15 cellular contexts compared by ENCODE assay signal in the genomic region with DNA sequence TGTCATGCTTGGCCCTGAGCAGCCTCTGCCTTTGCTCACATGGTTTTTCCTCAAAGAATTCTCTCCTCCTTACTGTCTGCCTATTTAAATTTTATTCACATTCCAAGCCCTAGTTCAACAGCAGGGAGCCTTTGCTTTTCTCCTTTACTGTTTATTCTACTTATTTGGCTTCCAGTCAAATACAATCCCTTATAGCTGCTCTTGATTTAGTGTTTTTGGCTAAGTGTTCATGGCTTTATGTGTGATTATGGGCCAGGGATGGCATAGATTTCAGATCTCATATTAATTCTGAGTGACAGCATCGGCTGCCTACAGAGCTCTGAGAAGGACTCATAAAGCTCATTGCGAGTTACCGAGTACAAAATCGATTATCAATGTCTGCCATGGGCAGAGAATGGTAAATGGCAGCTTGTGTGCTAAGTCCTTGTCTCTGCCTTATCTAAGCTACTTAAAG.
DNase-seq lines count a peak whose midpoint lies in the region; ATAC-seq, FAIRE-seq and TF ChIP-seq lines count a peak whose summit lies in the region.
"Had no signal": no experiment of that assay in that cellular context is flagged by ENCODE, and none has a peak within 500 bp of the region (broad histone marks: within the 10 kb centered on the region; RNA-seq: fewer than 3 reads in every experiment).

No MANE protein-coding gene starts in this region.

- H3K23ac ChIP-seq in neuronal stem cell (ENCODE audit: low read depth, low read length, poor library complexity), result no peak overlapping the region

- peak overlapping the region; percentile 79 for H3K27ac Mint-ChIP-seq in activated CD4-positive, alpha-beta T cell treated with anti-CD3 and anti-CD28 coated beads, Interleukin-2, amount 10 ng/mL, durations not matched to agents 24 days and 14 days

- no peak for DNase-seq in activated CD4-positive, alpha-beta T cell treated with anti-CD3 and anti-CD28 coated beads, Interleukin-2, amount 10 ng/mL, durations not matched to agents 24 days and 14 days
- DNase-seq in activated CD4-positive, alpha-beta T cell treated with anti-CD3 and anti-CD28 coated beads for 1 hour, result no peak
- DNase-seq in NCI-H446 treated with DMSO at 0.1 percent for 48 hours (lab: John Stamatoyannopoulos, UW) (peak; percentile 88), GM12878 (ENCODE audit: low read depth, low spot score) (no peak), neuronal stem cell (ENCODE audit: low spot score) (no peak), NCI-H774 (lab: John Stamatoyannopoulos, UW) (no peak), pancreas (no peak), C1 segment of cervical spinal cord (lab: John Stamatoyannopoulos, UW) (no peak)
- DNase-seq: activated naive CD4-positive, alpha-beta T cell treated with Interleukin-2 at 50 U/mL for 16 hours; effector CD8-positive, alpha-beta T cell; EL; mammary epithelial cell; NCI-H146; Peyer's patch had no signal

- no peaks in the 10 kb centered on the region for H4K20me1 ChIP-seq in GM12878 (ENCODE audit: control insufficient read depth, insufficient read depth)

- RAD21 ChIA-PET in GM12878 (lab: Charles Lee; ENCODE audit: unreplicated experiment), result interaction anchor here (0.8 to 14.6 kb wide), 22 partner anchors 6 to 186 kb away, joined by 3 to 215 read pairs (median 8); partner anchors contain the start of gene TLK1

- no TSS peak for BruUV-seq in GM12878 (replicated peaks; lab: Mats Ljungman, UMichigan)

- no peak for TF ChIP-seq EP300 in GM12878 (IDR thresholded peaks at IDR 0.05; ENCODE audit: borderline replicate concordance in 1 of 2, control insufficient read depth in 1 of 2, low read depth in 2 of 2, low read length in 2 of 2)

- TF ChIP-seq POLR2A in GM12878 (IDR thresholded peaks at IDR 0.05; ENCODE audit: low read depth, low read length), result no peak

- no peak overlapping the region for H2BK120ac ChIP-seq in neuronal stem cell (ENCODE audit: low read depth, low read length)

- CTCF ChIA-PET in GM12878 (lab: Yijun Ruan, JAX), result interaction anchor here (0.6 to 4.9 kb wide), 13 partner anchors 8 to 93 kb away, joined by 3 to 35 read pairs (median 3); no protein-coding TSS in a partner anchor

- peaks cover 47% of the 10 kb centered on the region for H3K4me1 ChIP-seq in GM12878 (ENCODE audit: control insufficient read depth, insufficient read depth, low read length)
- H3K4me1 ChIP-seq in neuronal stem cell (ENCODE audit: control insufficient read depth in 2 of 2, insufficient read depth in 1 of 2, low read depth in 1 of 2, low read length in 2 of 2), result peaks cover 5 to 14% of the 10 kb centered on the region in 2 donors
- H3K4me1 ChIP-seq in pancreas, result no peaks in the 10 kb centered on the region
- H3K4me1 ChIP-seq: Peyer's patch had no signal

- in situ Hi-C loops in GM12878 (cut with MboI), result no loop called here

- H3K36me3 ChIP-seq in GM12878 (ENCODE audit: control insufficient read depth in 2 of 2, insufficient read depth in 2 of 2, low read length in 1 of 2), result peaks cover 0 to 3% of the 10 kb centered on the region in 2 experiments; a peak in 1 of 4 replicates
- H3K36me3 ChIP-seq in neuronal stem cell (replicated peaks in 1 of 2; ENCODE audit: control insufficient read depth in 2 of 2, insufficient read depth in 2 of 2, low read length in 2 of 2), result peaks cover 0 to 10% of the 10 kb centered on the region in 2 donors
- H3K36me3 ChIP-seq in pancreas, result no peaks in the 10 kb centered on the region
- H3K36me3 ChIP-seq: Peyer's patch, thoracic aorta had no signal

- TF ChIP-seq CTCF in GM12878 (IDR thresholded peaks at IDR 0.05 in 2 of 3, conservative IDR thresholded peaks at IDR 0.05 in 1 of 3; ENCODE audit: control insufficient read depth in 2 of 3, extremely low read depth in 1 of 3, insufficient read depth in 1 of 3, low read depth in 3 of 3, low read length in 3 of 3) (no peak), pancreas (IDR thresholded peaks at IDR 0.05) (no peak)

- H3K4me3 Mint-ChIP-seq in activated CD4-positive, alpha-beta T cell treated with anti-CD3 and anti-CD28 coated beads, Interleukin-2, amount 10 ng/mL, durations not matched to agents 24 days and 14 days, result peak overlapping the region; percentile 7

- no peaks in the 10 kb centered on the region for H3K27me3 Mint-ChIP-seq in activated CD4-positive, alpha-beta T cell treated with anti-CD3 and anti-CD28 coated beads, Interleukin-2, amount 10 ng/mL, durations not matched to agents 24 days and 14 days

- H3K9ac ChIP-seq in GM12878 (ENCODE audit: control insufficient read depth, insufficient read depth, low read length) (peak overlapping the region; percentile 19), neuronal stem cell (ENCODE audit: low read depth, low read length, poor library complexity) (no peak overlapping the region)

- H3K18ac ChIP-seq in neuronal stem cell (ENCODE audit: low read length), result no peak overlapping the region

- no peaks in the 10 kb centered on the region for H3K27me3 ChIP-seq in GM12878 (replicated peaks in 1 of 2; ENCODE audit: control insufficient read depth in 2 of 2, insufficient read depth in 2 of 2, low read length in 1 of 2)
- H3K27me3 ChIP-seq in neuronal stem cell (ENCODE audit: control insufficient read depth in 3 of 3, insufficient read depth in 3 of 3, low read depth in 1 of 3, low read length in 3 of 3), result no peaks in the 10 kb centered on the region
- H3K27me3 ChIP-seq in pancreas, result no peaks in the 10 kb centered on the region
- H3K27me3 ChIP-seq: Peyer's patch had no signal

- no peak overlapping the region for H2AK5ac ChIP-seq in neuronal stem cell (ENCODE audit: low read depth, low read length)

- H3K4me1 Mint-ChIP-seq in activated CD4-positive, alpha-beta T cell treated with anti-CD3 and anti-CD28 coated beads, Interleukin-2, amount 10 ng/mL, durations not matched to agents 24 days and 14 days, result peaks cover 31% of the 10 kb centered on the region

- H3K79me2 ChIP-seq in GM12878 (ENCODE audit: control insufficient read depth, insufficient read depth, low read length), result peaks cover 24% of the 10 kb centered on the region

- no peak overlapping the region for H3K4me3 ChIP-seq in GM12878
- no peak overlapping the region for H3K4me3 ChIP-seq in neuronal stem cell (ENCODE audit: low read length in 2 of 2)
- H3K4me3 ChIP-seq in pancreas, result no peak overlapping the region
- H3K4me3 ChIP-seq: Peyer's patch, thoracic aorta had no signal

- SMC1A ChIA-PET in GM12878 (lab: Charles Lee; ENCODE audit: uncharacterized antibody, unreplicated experiment), result interaction anchor here (0.7 to 18.9 kb wide), 25 partner anchors 8 to 362 kb away, joined by 3 to 273 read pairs (median 4); partner anchors contain the start of gene TLK1

- no peak for TF ChIP-seq RAD21 in GM12878 (IDR thresholded peaks at IDR 0.05; ENCODE audit: insufficient read depth, low read depth, low read length)

- H2AFZ ChIP-seq in GM12878 (ENCODE audit: control insufficient read depth, low read depth, low read length) (peak overlapping the region; percentile 14; the same call in 1 of the 2 replicates), neuronal stem cell (ENCODE audit: low read length) (peak overlapping the region; percentile 59)

- H2BK15ac ChIP-seq in neuronal stem cell (ENCODE audit: low read length), result no peak overlapping the region

- intact Hi-C loops in activated CD4-positive, alpha-beta T cell treated with anti-CD3 and anti-CD28 coated beads, Interleukin-2, amount 10 ng/mL, durations not matched to agents 24 days and 14 days (cut with micrococcal nuclease), result loop anchor here (2.0 kb wide), 2 partner anchors 20 to 66 kb away; no protein-coding TSS in a partner anchor
- intact Hi-C loops in GM12878 (cut with micrococcal nuclease; ENCODE audit: unreplicated experiment), result loop anchor here (10.0 kb wide), 1 partner anchor 198 kb away; the partner anchor contains the start of gene CYBRD1
- intact Hi-C loops in pancreas (cut with DNase I), result no loop called here

- H3K9me3 Mint-ChIP-seq in activated CD4-positive, alpha-beta T cell treated with anti-CD3 and anti-CD28 coated beads, Interleukin-2, amount 10 ng/mL, durations not matched to agents 24 days and 14 days, result no peaks in the 10 kb centered on the region

- peaks cover 27% of the 10 kb centered on the region for H3K36me3 Mint-ChIP-seq in activated CD4-positive, alpha-beta T cell treated with anti-CD3 and anti-CD28 coated beads, Interleukin-2, amount 10 ng/mL, durations not matched to agents 24 days and 14 days (ENCODE audit: low read depth)

- H3K27ac ChIP-seq in GM12878 (ENCODE audit: control insufficient read depth, insufficient read depth) (peak overlapping the region; percentile 100), neuronal stem cell (replicated peaks; ENCODE audit: low read length) (no peak overlapping the region), pancreas (no peak overlapping the region)
- H3K27ac ChIP-seq: thoracic aorta had no signal

- no peaks in the 10 kb centered on the region for H3K79me1 ChIP-seq in neuronal stem cell (ENCODE audit: low read depth, low read length)

- no peak overlapping the region for H3K4ac ChIP-seq in neuronal stem cell (ENCODE audit: low read length)

- ATAC-seq in GM12878 (no peak), pancreas (no peak)

- H2BK12ac ChIP-seq in neuronal stem cell (ENCODE audit: low read length), result no peak overlapping the region

- H2BK5ac ChIP-seq in neuronal stem cell (ENCODE audit: low read length), result no peak overlapping the region

- POLR2A ChIA-PET in GM12878 (lab: Charles Lee), result interaction anchor here (0.6 to 12.0 kb wide), 12 partner anchors 8 to 196 kb away, joined by 3 to 168 read pairs (median 16); partner anchors contain the start of gene TLK1

- H3K9me3 ChIP-seq in GM12878 (replicated peaks; ENCODE audit: control insufficient read depth, insufficient read depth, low read length) (no peaks in the 10 kb centered on the region), neuronal stem cell (replicated peaks in 1 of 2; ENCODE audit: control insufficient read depth in 2 of 2, insufficient read depth in 1 of 2, low read depth in 1 of 2, low read length in 2 of 2) (no peaks in the 10 kb centered on the region), pancreas (no peaks in the 10 kb centered on the region)
- H3K9me3 ChIP-seq: Peyer's patch, thoracic aorta had no signal

- no peak overlapping the region for H4K91ac ChIP-seq in neuronal stem cell (ENCODE audit: low read depth, low read length, poor library complexity)

- H3K4me2 ChIP-seq in GM12878 (ENCODE audit: control insufficient read depth, insufficient read depth), result no peak overlapping the region
- H3K4me2 ChIP-seq in neuronal stem cell (ENCODE audit: insufficient read depth, low read length, poor library complexity, severe bottlenecking), result no peak overlapping the region

- H3K14ac ChIP-seq in neuronal stem cell (ENCODE audit: low read length), result no peak overlapping the region

- FAIRE-seq in GM12878 (lab: Jason Lieb, UNC) (no peak), pancreas (lab: Jason Lieb, UNC) (no peak)

- WGBS in GM12878 (ENCODE audit: insufficient coverage, insufficient replicate concordance, low lambda C conversion rate, missing lambda C conversion rate), result 95% methylated on average over 4 of the region's 4 CpGs
- no CpG with 5 or more reads among the region's 4 CpGs for WGBS in neuronal stem cell (ENCODE audit: extremely low coverage in 2 of 2, insufficient read length in 2 of 2, insufficient replicate concordance in 1 of 2), 2 donors
- 84 to 86% methylated on average over 4 of the region's 4 CpGs for WGBS in pancreas, 2 donors

- H4K8ac ChIP-seq in neuronal stem cell (ENCODE audit: low read depth, low read length), result no peak overlapping the region

TF ChIP-seq in GM12878, 131 proteins besides CTCF, POLR2A, EP300 and RAD21 (continues in another document):
- TF ChIP-seq CBX3 (IDR thresholded peaks at IDR 0.05; ENCODE audit: borderline replicate concordance, low read depth), result no peak

Comparison
In these comparisons a context has a peak if more than half of its experiments do, and no peak if none do; other contexts are left out.
1. intact Hi-C loops: an anchor here in activated CD4-positive, alpha-beta T cell treated with anti-CD3 and anti-CD28 coated beads, Interleukin-2, amount 10 ng/mL, durations not matched to agents 24 days and 14 days (2.0 kb wide) and GM12878 (10.0 kb wide); none called in pancreas.